ENCODE assay signal across 8 cellular contexts in genomic region chr19:10478903-10479384, GRCh38.
DNase-seq lines count a peak whose midpoint lies in the region; ATAC-seq and TF ChIP-seq lines count a peak whose summit lies in the region.

No MANE protein-coding gene starts in this region.

- no peak for ATAC-seq in HG02885 (IDR thresholded peaks at IDR 0.05; ENCODE audit: poor library complexity, unreplicated experiment)

- H3K4me3 ChIP-seq in cardiac fibroblast (replicated peaks in 1 of 2; ENCODE audit: low read depth in 2 of 2, low read length in 2 of 2), result peak overlapping the region; percentile 32 to 43

- DNase-seq in GM10266 (ENCODE audit: extremely low spot score) (peak; percentile 74), NCI-H2107 treated with DMSO at 0.1 percent for 48 hours (lab: John Stamatoyannopoulos, UW; ENCODE audit: unreplicated experiment) (peak; percentile 40), cardiac fibroblast (ENCODE audit: low read depth in 2 of 2) (peak; percentile 90 to 92), islet precursor cell (peak; percentile 91), OCI-M2 (lab: John Stamatoyannopoulos, UW; ENCODE audit: unreplicated experiment) (no peak)
- peak; percentile 65 to 74 (median 71) for DNase-seq in activated CD4-positive, CD25-positive, alpha-beta regulatory T cell (lab: John Stamatoyannopoulos, UW)
- peak; percentile 76 to 77 for DNase-seq in stimulated activated CD4-positive, alpha-beta T cell treated with anti-CD3 and anti-CD28 coated beads, Interleukin-12 subunit alpha, Interleukin-12 subunit beta, amount 100 ng/mL, for 24 hours (ENCODE audit: low read depth in 2 of 2)

- TF ChIP-seq CTCF in GM10266 (IDR thresholded peaks at IDR 0.05; ENCODE audit: control insufficient read depth, insufficient read depth, low read depth, missing control alignments) (peak; percentile 39), cardiac fibroblast (IDR thresholded peaks at IDR 0.05; ENCODE audit: low read depth, low read length) (peak; percentile 50)
